In the genomic region with DNA sequence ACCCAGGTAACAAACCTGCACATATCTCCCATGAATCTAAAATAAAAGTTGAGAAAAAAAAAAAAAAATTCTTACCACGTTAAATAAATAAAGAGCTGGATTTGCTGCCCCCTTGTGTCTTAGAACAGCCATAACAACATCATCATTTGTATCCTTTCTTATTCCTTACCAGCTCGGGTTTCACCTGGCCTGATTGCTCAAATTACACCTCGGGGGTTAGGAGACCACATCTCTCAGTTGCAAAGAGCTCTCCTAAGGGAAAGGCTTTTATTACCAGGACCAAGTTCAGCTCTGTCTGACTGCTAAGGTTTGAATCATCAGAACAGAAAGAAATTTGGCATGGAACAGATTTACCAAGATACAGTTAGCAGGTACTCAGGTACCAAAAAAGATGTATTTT, we compare ENCODE assay signal across 8 cellular contexts. TPM values are rescaled to one million over a fixed set of nuclear protein-coding genes. Genes with fewer than 3 reads are reported as not detected.
DNase-seq lines count a peak whose midpoint lies in the region; ATAC-seq, FAIRE-seq and TF ChIP-seq lines count a peak whose summit lies in the region.

No MANE protein-coding gene starts in this region.

- H3K4me1 ChIP-seq in OCI-LY1 (ENCODE audit: insufficient read depth, low read length, severe bottlenecking) = no peaks in the 10 kb centered on the region
- H3K4me1 ChIP-seq in right cardiac atrium (ENCODE audit: control insufficient read depth, insufficient read depth, low read length) = no peaks in the 10 kb centered on the region
- no peaks in the 10 kb centered on the region for H3K4me1 ChIP-seq in small intestine (ENCODE audit: control insufficient read depth in 2 of 2, insufficient read depth in 1 of 2, low read depth in 1 of 2, low read length in 1 of 2)

- under 1% methylated on average over 3 of the region's 3 CpGs for WGBS in right cardiac atrium
- 0 to 2% (median 0%) methylated on average over 3 of the region's 3 CpGs for WGBS in small intestine, 3 donors

- no peaks in the 10 kb centered on the region for H3K36me3 ChIP-seq in OCI-LY1 (ENCODE audit: insufficient read depth, low read length)
- no peaks in the 10 kb centered on the region for H3K36me3 ChIP-seq in small intestine (ENCODE audit: control insufficient read depth in 2 of 2, insufficient read depth in 2 of 2, low read length in 2 of 2)

- H3K9ac ChIP-seq in OCI-LY1 (ENCODE audit: low read length) = no peak overlapping the region

- TF ChIP-seq CTCF in LNCAP (IDR thresholded peaks at IDR 0.05) (peak; percentile 70), OCI-LY1 (IDR thresholded peaks at IDR 0.05; ENCODE audit: low read length) (peak; percentile 88)

- FAIRE-seq in small intestine (lab: Jason Lieb, UNC) = no peak

- H3K79me2 ChIP-seq in OCI-LY1 (ENCODE audit: insufficient read depth, low read length) = no peaks in the 10 kb centered on the region

- no peaks in the 10 kb centered on the region for H3K9me3 ChIP-seq in OCI-LY1 (ENCODE audit: low read length)
- H3K9me3 ChIP-seq in right cardiac atrium (ENCODE audit: control insufficient read depth, low read length) = no peaks in the 10 kb centered on the region
- H3K9me3 ChIP-seq in small intestine (ENCODE audit: control insufficient read depth, low read depth) = no peaks in the 10 kb centered on the region

- H3K9me2 ChIP-seq in OCI-LY1 (ENCODE audit: low read depth, low read length) = no peaks in the 10 kb centered on the region

- no peak overlapping the region for H3K4me3 ChIP-seq in OCI-LY1 (ENCODE audit: low read depth, low read length, poor library complexity, severe bottlenecking)
- no peak overlapping the region for H3K4me3 ChIP-seq in right cardiac atrium (ENCODE audit: low read length)
- H3K4me3 ChIP-seq in small intestine (ENCODE audit: low read depth in 1 of 2, low read length in 2 of 2) = no peak overlapping the region

- H3K27ac ChIP-seq in OCI-LY1 (ENCODE audit: low read depth, low read length, poor library complexity, severe bottlenecking) (no peak overlapping the region), right cardiac atrium (ENCODE audit: low read length) (no peak overlapping the region), small intestine (ENCODE audit: low read depth in 1 of 2, low read length in 1 of 2) (no peak overlapping the region)

- DNase-seq in ELR (ENCODE audit: low read depth) = peak; percentile 74
- peak; percentile 42 for DNase-seq in amniotic epithelial cell (ENCODE audit: low read depth)
- no peak for DNase-seq in right cardiac atrium
- DNase-seq in small intestine = peak; percentile 61

- ATAC-seq in right cardiac atrium (peak; percentile 43 to 45), GM18861 (IDR thresholded peaks at IDR 0.05; ENCODE audit: unreplicated experiment) (no peak), HG03565 (IDR thresholded peaks at IDR 0.05; ENCODE audit: unreplicated experiment) (no peak)

- H3F3A ChIP-seq in OCI-LY1 (ENCODE audit: insufficient read depth, low read length) = no peaks in the 10 kb centered on the region

- no peaks in the 10 kb centered on the region for H4K20me1 ChIP-seq in OCI-LY1 (ENCODE audit: insufficient read depth, low read length)

- intact Hi-C loops in right cardiac atrium (cut with DNase I) = loop anchor here in 3 of 4 donors (2.0 to 10.0 kb wide), 3 partner anchors 50 to 318 kb away; no protein-coding TSS in a partner anchor

- H3K27me3 ChIP-seq in OCI-LY1 (ENCODE audit: insufficient read depth, low read length) = peaks cover 7% of the 10 kb centered on the region; the same call in 1 of the 2 replicates
- no peaks in the 10 kb centered on the region for H3K27me3 ChIP-seq in right cardiac atrium (ENCODE audit: control insufficient read depth, insufficient read depth)
- no peaks in the 10 kb centered on the region for H3K27me3 ChIP-seq in small intestine (ENCODE audit: control insufficient read depth in 2 of 2, insufficient read depth in 2 of 2, low read length in 2 of 2)

- no peak overlapping the region for H3K4me2 ChIP-seq in OCI-LY1 (ENCODE audit: low read length)

- H2AFZ ChIP-seq in OCI-LY1 (ENCODE audit: low read length) = no peak overlapping the region

RNA-seq across cellular contexts. Expression of a gene that starts 25.8 kb away (rescaled TPM):
- 1 to 10 TPM; 7.0 to 8.8 (median 8.5) TPM for total RNA-seq in right cardiac atrium
- polyA plus RNA-seq in right cardiac atrium = 8.1 TPM
- polyA plus RNA-seq in small intestine = 10 to 100 TPM in 1 of 3 donors, 1 to 10 TPM in 2; 2.7 to 18.6 (median 7.6) TPM

RNA-seq across cellular contexts. Expression of a gene that starts 32.1 kb away (rescaled TPM):
- not detected for total RNA-seq in right cardiac atrium
- polyA plus RNA-seq in right cardiac atrium = not detected
- not detected for polyA plus RNA-seq in small intestine

Comparison
In these comparisons a context has a peak if more than half of its experiments do, and no peak if none do; other contexts are left out.
1. DNase-seq: peak in ELR (single experiment), amniotic epithelial cell (single experiment) and small intestine (single experiment); none in right cardiac atrium (0 of 3).
2. ATAC-seq: peak in right cardiac atrium (2 of 2); none in GM18861 (single experiment) and HG03565 (single experiment).